9 cellular contexts compared by ENCODE assay signal in genomic region chr12:110012137-110012536, GRCh38. TPM values are rescaled to one million over a fixed set of nuclear protein-coding genes. Genes with fewer than 3 reads are reported as not detected.
DNase-seq lines count a peak whose midpoint lies in the region; ATAC-seq and TF ChIP-seq lines count a peak whose summit lies in the region.
"Had no signal": no experiment of that assay in that cellular context is flagged by ENCODE, and none has a peak within 500 bp of the region (broad histone marks: within the 10 kb centered on the region; RNA-seq: fewer than 3 reads in every experiment).

No MANE protein-coding gene starts in this region.

- peak in 1 of 2 donors; percentile 46 for TF ChIP-seq POLR2A in thyroid gland (IDR thresholded peaks at IDR 0.05)

- no peak for TF ChIP-seq CTCF in thyroid gland (IDR thresholded peaks at IDR 0.05)

- no peaks in the 10 kb centered on the region for H3K27me3 Mint-ChIP-seq in activated T-cell treated with anti-CD3 and anti-CD28 coated beads, Interleukin-2, amount 50 U/mL, for 4 hours (ENCODE audit: low read depth)

- no peaks in the 10 kb centered on the region for H3K27me3 ChIP-seq in thyroid gland

- ATAC-seq in activated T-cell treated with anti-CD3 and anti-CD28 coated beads, Interleukin-2, amount 50 U/mL, for 4 hours: peak in 1 of 2 donors; percentile 26
- ATAC-seq in HG03103 (IDR thresholded peaks at IDR 0.05; ENCODE audit: low read depth, unreplicated experiment): peak; percentile 54

- H3K36me3 Mint-ChIP-seq in activated T-cell treated with anti-CD3 and anti-CD28 coated beads, Interleukin-2, amount 50 U/mL, for 4 hours (ENCODE audit: insufficient read depth): peaks cover 11% of the 10 kb centered on the region

- peaks cover 11 to 12% of the 10 kb centered on the region in 2 donors for H3K36me3 ChIP-seq in thyroid gland

- intact Hi-C loops in thyroid gland (cut with DNase I): no loop called here

- H3K27ac ChIP-seq in thyroid gland: peak overlapping the region; percentile 93 to 96 (median 94)

- H3K4me1 ChIP-seq in thyroid gland: peaks cover 24 to 51% of the 10 kb centered on the region in 2 donors

- no peak overlapping the region for H3K4me3 ChIP-seq in thyroid gland (replicated peaks in 1 of 3)

- peak overlapping the region; percentile 19 for H3K4me3 Mint-ChIP-seq in activated T-cell treated with anti-CD3 and anti-CD28 coated beads, Interleukin-2, amount 50 U/mL, for 4 hours

- no peaks in the 10 kb centered on the region for H3K9me3 ChIP-seq in thyroid gland

- H3K4me1 Mint-ChIP-seq in activated T-cell treated with anti-CD3 and anti-CD28 coated beads, Interleukin-2, amount 50 U/mL, for 4 hours (ENCODE audit: low read depth): peaks cover 65% of the 10 kb centered on the region

- 38 to 45% methylated on average over 6 of the region's 6 CpGs for WGBS in thyroid gland, 2 donors

- DNase-seq in activated T-cell treated with anti-CD3 and anti-CD28 coated beads, Interleukin-2, amount 50 U/mL, for 4 hours: no peak
- DNase-seq in activated T-cell treated with anti-CD3 and anti-CD28 coated beads, Interleukin-2, amount 50 U/mL, for 48 hours: no peak
- peak; percentile 44 for DNase-seq in central memory CD4-positive, alpha-beta T cell
- DNase-seq in thyroid gland: peak; percentile 97
- DNase-seq in SK-N-DZ (ENCODE audit: low spot score): no peak
- DNase-seq in NCI-H446 treated with DMSO at 0.1 percent for 48 hours (lab: John Stamatoyannopoulos, UW): no peak
- no peak for DNase-seq in mucosa of gallbladder (ENCODE audit: low spot score)
- DNase-seq: activated CD4-positive, CD25-positive, alpha-beta regulatory T cell had no signal

- no peaks in the 10 kb centered on the region for H3K9me3 Mint-ChIP-seq in activated T-cell treated with anti-CD3 and anti-CD28 coated beads, Interleukin-2, amount 50 U/mL, for 4 hours

RNA-seq across cellular contexts. Expression of gene ANKRD13A, which starts 12.9 kb away (rescaled TPM):
- 10 to 100 TPM; 30.6 to 42.7 (median 38.8) TPM for total RNA-seq in activated T-cell treated with anti-CD3 and anti-CD28 coated beads, Interleukin-2, amount 50 U/mL, for 4 hours
- total RNA-seq in thyroid gland: 100 to 1,000 TPM; 125 to 167 (median 137) TPM
- 40.7 and 64.8 TPM in 2 replicates for polyA plus RNA-seq in SK-N-DZ (2014; cell fraction: cytosol; rRNA removed)
- 70.7 and 95.2 TPM in 2 replicates for polyA plus RNA-seq in SK-N-DZ (2014; cell fraction: nucleus; rRNA removed)
- 54.3 TPM for total RNA-seq in mucosa of gallbladder

RNA-seq across cellular contexts. Expression of gene GIT2, which starts 16.0 kb away (rescaled TPM):
- 10 to 100 TPM; 43.0 to 51.8 (median 49.0) TPM for total RNA-seq in activated T-cell treated with anti-CD3 and anti-CD28 coated beads, Interleukin-2, amount 50 U/mL, for 4 hours
- total RNA-seq in thyroid gland (10 to 100 TPM; 54.4 to 69.4 (median 60.1) TPM), mucosa of gallbladder (43.6 TPM)
- polyA plus RNA-seq in SK-N-DZ (2014; cell fraction: cytosol; rRNA removed): 11.4 and 14.0 TPM in 2 replicates
- 19.4 and 29.2 TPM in 2 replicates for polyA plus RNA-seq in SK-N-DZ (2014; cell fraction: nucleus; rRNA removed)

RNA-seq across cellular contexts. Expression of gene C12orf76, which starts 36.2 kb away (rescaled TPM):
- total RNA-seq in activated T-cell treated with anti-CD3 and anti-CD28 coated beads, Interleukin-2, amount 50 U/mL, for 4 hours: 1 to 10 TPM; 5.9 to 6.8 (median 6.4) TPM
- total RNA-seq in thyroid gland (10 to 100 TPM; 16.1 to 41.5 (median 21.9) TPM), mucosa of gallbladder (21.2 TPM)
- polyA plus RNA-seq in SK-N-DZ (2014; cell fraction: cytosol; rRNA removed): 31.9 and 43.3 TPM in 2 replicates
- 16.3 and 20.0 TPM in 2 replicates for polyA plus RNA-seq in SK-N-DZ (2014; cell fraction: nucleus; rRNA removed)

Comparison
In these comparisons a context has a peak if more than half of its experiments do, and no peak if none do; other contexts are left out.
1. DNase-seq: peak in central memory CD4-positive, alpha-beta T cell (single experiment) and thyroid gland (2 of 2); none in activated T-cell treated with anti-CD3 and anti-CD28 coated beads, Interleukin-2, amount 50 U/mL, for 4 hours (single experiment), activated T-cell treated with anti-CD3 and anti-CD28 coated beads, Interleukin-2, amount 50 U/mL, for 48 hours (0 of 2), SK-N-DZ (single experiment), NCI-H446 treated with DMSO at 0.1 percent for 48 hours (single experiment) and mucosa of gallbladder (single experiment).